2 cellular contexts compared by ENCODE assay signal in genomic region chr9:35164711-35165110, GRCh38.
TF ChIP-seq lines count a peak whose summit lies in the region.

No MANE protein-coding gene starts in this region.

TF ChIP-seq in SK-N-SH, 30 proteins besides CTCF, POLR2A, EP300 and RAD21 (continued from another document):
- TF ChIP-seq REST (IDR thresholded peaks at IDR 0.05; ENCODE audit: low read depth, low read length) = no peak
- TF ChIP-seq FOSL2 (IDR thresholded peaks at IDR 0.05; ENCODE audit: borderline replicate concordance, low read depth) = peak; percentile 14; the same call in 1 of the 2 replicates
- TF ChIP-seq EZH2phosphoT487 (IDR thresholded peaks at IDR 0.05; ENCODE audit: borderline replicate concordance, low read depth) = no peak
- TF ChIP-seq RFX5 (IDR thresholded peaks at IDR 0.05; ENCODE audit: low read length) = no peak
- TF ChIP-seq MAX (IDR thresholded peaks at IDR 0.05; ENCODE audit: low read depth) = no peak

TF ChIP-seq in SK-N-SH treated with all-trans-retinoic acid at 6 μM for 48 hours, 23 proteins besides CTCF, POLR2A, EP300 and RAD21 (continued from another document):
- TF ChIP-seq PPARA (CRISPR knock-in tag; IDR thresholded peaks at IDR 0.05; ENCODE audit: borderline replicate concordance) (no peak), TOX (CRISPR knock-in tag; IDR thresholded peaks at IDR 0.05; ENCODE audit: borderline replicate concordance) (no peak), ZFP3 (CRISPR knock-in tag; IDR thresholded peaks at IDR 0.05) (no peak), CREB5 (CRISPR knock-in tag; IDR thresholded peaks at IDR 0.05; ENCODE audit: low read depth) (no peak), ARNTL (CRISPR knock-in tag; IDR thresholded peaks at IDR 0.05; ENCODE audit: borderline replicate concordance, low read depth) (no peak), PATZ1 (CRISPR knock-in tag; IDR thresholded peaks at IDR 0.05; ENCODE audit: borderline replicate concordance) (no peak)
